ENCODE assay signal across 1 cellular context in the genomic region with DNA sequence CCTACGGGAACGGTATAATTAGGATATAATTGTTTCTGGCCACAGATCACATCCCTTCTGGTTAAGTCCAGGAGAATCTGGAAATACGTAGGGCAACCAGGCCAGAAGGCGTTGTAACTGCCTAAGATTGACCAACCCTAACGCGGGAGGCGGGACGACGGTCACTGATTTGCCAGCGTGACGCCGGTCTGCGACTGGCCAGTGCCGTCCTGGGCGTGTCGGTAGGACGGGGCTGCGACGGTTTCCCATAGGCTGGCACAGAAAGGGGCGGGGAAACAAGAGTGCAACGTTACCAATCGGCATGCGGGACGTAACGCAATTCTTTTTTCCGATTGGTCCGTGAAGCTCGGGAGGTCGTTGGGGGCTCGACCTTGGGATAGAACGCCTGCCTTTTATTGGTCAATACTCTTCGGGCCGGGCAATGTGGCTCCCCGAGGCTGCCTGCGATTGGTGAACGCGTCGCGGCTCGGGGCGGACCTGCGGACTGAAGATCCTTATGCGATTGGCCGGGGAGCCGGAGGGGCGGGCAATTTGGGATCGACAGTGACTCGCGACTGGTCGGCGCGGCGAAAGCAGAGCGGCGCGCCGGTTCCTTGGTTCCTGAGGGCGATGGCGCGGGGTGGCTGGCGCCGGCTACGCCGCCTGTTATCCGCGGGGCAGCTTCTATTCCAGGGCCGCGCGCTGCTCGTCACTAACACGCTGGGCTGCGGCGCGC.
A peak's percentile ranks its signal among the peaks of the same experiment; 100 is the strongest.
TF ChIP-seq lines count a peak whose summit lies in the region.

A gene (plus strand): TSS at position 546 of the 715 bp plus-strand sequence. CDS start 64 bp downstream, at position 610.

TF ChIP-seq in A549, 52 proteins besides CTCF, POLR2A, EP300 and RAD21 (continued from another document):
- TF ChIP-seq, protein P1, sequence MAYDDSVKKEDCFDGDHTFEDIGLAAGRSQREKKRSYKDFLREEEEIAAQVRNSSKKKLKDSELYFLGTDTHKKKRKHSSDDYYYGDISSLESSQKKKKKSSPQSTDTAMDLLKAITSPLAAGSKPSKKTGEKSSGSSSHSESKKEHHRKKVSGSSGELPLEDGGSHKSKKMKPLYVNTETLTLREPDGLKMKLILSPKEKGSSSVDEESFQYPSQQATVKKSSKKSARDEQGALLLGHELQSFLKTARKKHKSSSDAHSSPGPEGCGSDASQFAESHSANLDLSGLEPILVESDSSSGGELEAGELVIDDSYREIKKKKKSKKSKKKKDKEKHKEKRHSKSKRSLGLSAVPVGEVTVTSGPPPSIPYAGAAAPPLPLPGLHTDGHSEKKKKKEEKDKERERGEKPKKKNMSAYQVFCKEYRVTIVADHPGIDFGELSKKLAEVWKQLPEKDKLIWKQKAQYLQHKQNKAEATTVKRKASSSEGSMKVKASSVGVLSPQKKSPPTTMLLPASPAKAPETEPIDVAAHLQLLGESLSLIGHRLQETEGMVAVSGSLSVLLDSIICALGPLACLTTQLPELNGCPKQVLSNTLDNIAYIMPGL (CRISPR knock-in tag; IDR thresholded peaks at IDR 0.05; ENCODE audit: borderline replicate concordance) = no peak
- TF ChIP-seq PHF8 (IDR thresholded peaks at IDR 0.05; ENCODE audit: borderline replicate concordance, low read depth) (no peak), SMC3 (IDR thresholded peaks at IDR 0.05) (no peak), HOXB5 (CRISPR knock-in tag; IDR thresholded peaks at IDR 0.05) (peak; percentile 81; the same call in 1 of the 2 replicates), TP53 (CRISPR knock-in tag; IDR thresholded peaks at IDR 0.05) (no peak), FOXS1 (CRISPR knock-in tag; IDR thresholded peaks at IDR 0.05) (peak; percentile 60; the same call in 1 of the 2 replicates), EHF (CRISPR knock-in tag; IDR thresholded peaks at IDR 0.05) (peak; percentile 60; the same call in 1 of the 2 replicates)
- TF ChIP-seq, protein P2, sequence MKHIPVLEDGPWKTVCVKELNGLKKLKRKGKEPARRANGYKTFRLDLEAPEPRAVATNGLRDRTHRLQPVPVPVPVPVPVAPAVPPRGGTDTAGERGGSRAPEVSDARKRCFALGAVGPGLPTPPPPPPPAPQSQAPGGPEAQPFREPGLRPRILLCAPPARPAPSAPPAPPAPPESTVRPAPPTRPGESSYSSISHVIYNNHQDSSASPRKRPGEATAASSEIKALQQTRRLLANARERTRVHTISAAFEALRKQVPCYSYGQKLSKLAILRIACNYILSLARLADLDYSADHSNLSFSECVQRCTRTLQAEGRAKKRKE (CRISPR knock-in tag; IDR thresholded peaks at IDR 0.05; ENCODE audit: low read depth) = peak; percentile 71; the same call in 1 of the 2 replicates
- TF ChIP-seq, protein P3, sequence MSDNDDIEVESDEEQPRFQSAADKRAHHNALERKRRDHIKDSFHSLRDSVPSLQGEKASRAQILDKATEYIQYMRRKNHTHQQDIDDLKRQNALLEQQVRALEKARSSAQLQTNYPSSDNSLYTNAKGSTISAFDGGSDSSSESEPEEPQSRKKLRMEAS (IDR thresholded peaks at IDR 0.05) = peak; percentile 35; the same call in 1 of the 2 replicates
TF ChIP-seq in A549: peak in this region for 14.
